ENCODE assay signal across 8 cellular contexts in the genomic region with DNA sequence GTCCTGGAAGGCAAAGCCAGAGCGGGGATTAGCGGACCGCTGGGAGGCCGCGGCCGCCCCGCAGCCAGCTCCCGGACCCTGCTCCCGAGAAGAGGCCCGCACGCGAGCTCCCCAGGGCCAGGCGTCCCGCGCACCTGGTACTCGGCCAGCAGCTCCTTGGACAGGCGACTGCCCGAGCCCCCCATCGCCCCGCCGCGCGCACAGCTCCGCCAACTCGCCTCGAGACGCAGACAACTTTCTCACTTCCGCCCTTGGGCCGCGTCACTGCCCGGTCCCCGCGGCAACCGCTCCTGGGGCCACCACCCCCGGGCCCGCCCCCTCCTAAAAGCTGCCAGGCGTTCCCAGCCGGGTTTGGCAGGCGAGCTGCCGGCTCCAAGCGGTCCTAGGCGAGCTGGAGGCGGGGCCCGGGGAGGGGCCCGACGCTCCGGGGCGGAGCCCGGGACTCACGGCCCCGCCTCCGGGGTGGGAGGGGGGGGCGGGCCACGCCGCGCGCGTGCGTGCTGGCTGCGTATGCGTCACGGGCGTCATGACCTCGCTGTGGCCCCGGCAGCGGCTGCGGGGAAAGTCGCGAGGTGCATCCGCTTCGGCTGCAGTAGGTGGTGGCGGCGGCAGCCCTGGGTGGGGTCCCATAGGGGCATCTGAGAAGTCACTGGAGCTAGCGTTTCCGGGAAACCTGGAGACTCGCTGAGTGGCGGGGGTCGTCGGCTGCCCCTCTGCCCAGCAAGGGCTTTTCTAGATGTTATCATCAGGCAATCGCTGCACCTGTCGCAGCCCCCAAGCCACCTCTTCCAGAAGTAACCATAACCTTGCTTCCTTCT. TPM values are rescaled to one million over a fixed set of nuclear protein-coding genes. Genes with fewer than 3 reads are reported as not detected.
A peak's percentile ranks its signal among the peaks of the same experiment; 100 is the strongest.
DNase-seq lines count a peak whose midpoint lies in the region; ATAC-seq and TF ChIP-seq lines count a peak whose summit lies in the region.

Gene CIB1 (minus strand): TSS at position 241 of the 818 bp plus-strand sequence. CDS start 56 bp downstream, at position 185.
Gene GDPGP1 (plus strand): TSS at position 509 of the 818 bp plus-strand sequence. CDS start 6,700 bp downstream, outside the sequence.

- no peak for TF ChIP-seq CTCF in GM10266 (IDR thresholded peaks at IDR 0.05; ENCODE audit: control insufficient read depth, insufficient read depth, low read depth, missing control alignments)

- H3K4me1 Mint-ChIP-seq in activated naive CD4-positive, alpha-beta T cell treated with anti-CD3 and anti-CD28 coated beads, Interleukin-2, amount 50 U/mL, for 24 hours = peaks cover 54% of the 10 kb centered on the region

- H3K27ac Mint-ChIP-seq in activated naive CD4-positive, alpha-beta T cell treated with anti-CD3 and anti-CD28 coated beads, Interleukin-2, amount 50 U/mL, for 24 hours = peak within 1 kb of the TSS; percentile 95

- H3K27ac ChIP-seq in temporal lobe (ENCODE audit: low read depth, low read length) = peak within 1 kb of the TSS; percentile 78

- ATAC-seq in HG02623 (IDR thresholded peaks at IDR 0.05; ENCODE audit: unreplicated experiment) (peak; percentile 80), SK-N-SH treated with all-trans-retinoic acid at 6 μM for 48 hours (peak; percentile 94)

- H3K27me3 Mint-ChIP-seq in activated naive CD4-positive, alpha-beta T cell treated with anti-CD3 and anti-CD28 coated beads, Interleukin-2, amount 50 U/mL, for 24 hours = no peaks in the 10 kb centered on the region

- H3K36me3 Mint-ChIP-seq in activated naive CD4-positive, alpha-beta T cell treated with anti-CD3 and anti-CD28 coated beads, Interleukin-2, amount 50 U/mL, for 24 hours = peaks cover 19% of the 10 kb centered on the region

- DNase-seq in GM10266 (ENCODE audit: extremely low spot score) (peak; percentile 99), NCI-H1092 treated with DMSO at 0.1 percent for 48 hours (lab: John Stamatoyannopoulos, UW) (peak; percentile 76), globus pallidus (ENCODE audit: low spot score) (peak; percentile 98), occipital lobe (lab: John Stamatoyannopoulos, UW) (peak; percentile 97)

- H3K4me3 Mint-ChIP-seq in activated naive CD4-positive, alpha-beta T cell treated with anti-CD3 and anti-CD28 coated beads, Interleukin-2, amount 50 U/mL, for 24 hours = peak within 1 kb of the TSS; percentile 99

- no peaks in the 10 kb centered on the region for H3K9me3 Mint-ChIP-seq in activated naive CD4-positive, alpha-beta T cell treated with anti-CD3 and anti-CD28 coated beads, Interleukin-2, amount 50 U/mL, for 24 hours

TF ChIP-seq in SK-N-SH treated with all-trans-retinoic acid at 6 μM for 48 hours, 23 proteins besides CTCF, POLR2A, EP300 and RAD21:
- TF ChIP-seq SNAI2 (CRISPR knock-in tag; IDR thresholded peaks at IDR 0.05) (peak; percentile 78; the same call in 1 of the 2 replicates), PPARA (CRISPR knock-in tag; IDR thresholded peaks at IDR 0.05; ENCODE audit: borderline replicate concordance) (no peak)
- TF ChIP-seq, protein P1, sequence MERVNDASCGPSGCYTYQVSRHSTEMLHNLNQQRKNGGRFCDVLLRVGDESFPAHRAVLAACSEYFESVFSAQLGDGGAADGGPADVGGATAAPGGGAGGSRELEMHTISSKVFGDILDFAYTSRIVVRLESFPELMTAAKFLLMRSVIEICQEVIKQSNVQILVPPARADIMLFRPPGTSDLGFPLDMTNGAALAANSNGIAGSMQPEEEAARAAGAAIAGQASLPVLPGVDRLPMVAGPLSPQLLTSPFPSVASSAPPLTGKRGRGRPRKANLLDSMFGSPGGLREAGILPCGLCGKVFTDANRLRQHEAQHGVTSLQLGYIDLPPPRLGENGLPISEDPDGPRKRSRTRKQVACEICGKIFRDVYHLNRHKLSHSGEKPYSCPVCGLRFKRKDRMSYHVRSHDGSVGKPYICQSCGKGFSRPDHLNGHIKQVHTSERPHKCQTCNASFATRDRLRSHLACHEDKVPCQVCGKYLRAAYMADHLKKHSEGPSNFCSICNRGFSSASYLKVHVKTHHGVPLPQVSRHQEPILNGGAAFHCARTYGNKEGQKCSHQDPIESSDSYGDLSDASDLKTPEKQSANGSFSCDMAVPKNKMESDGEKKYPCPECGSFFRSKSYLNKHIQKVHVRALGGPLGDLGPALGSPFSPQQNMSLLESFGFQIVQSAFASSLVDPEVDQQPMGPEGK (CRISPR knock-in tag; IDR thresholded peaks at IDR 0.05; ENCODE audit: borderline replicate concordance) = peak; percentile 65; the same call in 1 of the 2 replicates

RNA-seq across cellular contexts. Expression of gene CIB1, which starts in this region (rescaled TPM):
- 2.7 TPM for total RNA-seq in occipital lobe
- total RNA-seq in temporal lobe = 3.4 TPM

RNA-seq across cellular contexts. Expression of gene GDPGP1, which starts in this region (rescaled TPM):
- total RNA-seq in occipital lobe (9.7 TPM), temporal lobe (4.4 TPM)

Comparison
In these comparisons a context has a peak if more than half of its experiments do, and no peak if none do; other contexts are left out.
1. Peak in every context shown above with its lines: DNase-seq, ATAC-seq and H3K27ac ChIP-seq.